27 cellular contexts compared by ENCODE assay signal in the genomic region with DNA sequence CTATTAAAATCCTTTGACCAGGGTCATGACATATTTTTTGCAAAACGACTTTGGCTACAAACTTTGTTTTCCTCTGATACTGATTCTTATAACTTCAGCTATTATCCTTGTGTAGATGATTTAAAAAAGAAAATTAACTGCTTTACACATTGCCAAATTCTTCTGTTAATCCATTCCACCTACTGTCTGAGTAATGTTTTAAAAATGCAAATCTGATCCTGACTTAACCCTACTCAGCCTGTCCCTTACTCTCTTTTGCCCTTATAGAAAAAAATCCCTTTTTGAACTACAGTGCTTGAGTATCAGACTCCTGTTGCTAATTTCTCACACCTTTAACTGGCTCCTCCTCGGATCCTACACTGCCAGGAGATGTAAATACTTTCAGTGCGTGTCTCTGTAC.
"Had no signal": no experiment of that assay in that cellular context is flagged by ENCODE, and none has a peak within 500 bp of the region (broad histone marks: within the 10 kb centered on the region; RNA-seq: fewer than 3 reads in every experiment).

No MANE protein-coding gene starts in this region.

- ATAC-seq: activated CD8-positive, alpha-beta T cell treated with anti-CD3 and anti-CD28 coated beads for 36 hours; activated naive CD4-positive, alpha-beta T cell treated with anti-CD3 and anti-CD28 coated beads, Interleukin-2, amount 50 U/mL, for 72 hours; body of pancreas; left cardiac atrium; left ventricle myocardium superior; right lobe of liver; stimulated activated memory B cell treated with anti-CD40 and anti-IgM and Interleukin-4, amounts not matched to agents 10 μg/mL and 1 μg/mL and 100 μg/mL, for 72 hours; stimulated activated naive CD8-positive, alpha-beta T cell treated with anti-CD3 and anti-CD28 coated beads, Interleukin-15, amount 100 ng/mL, for 72 hours; T-helper 17 cell had no signal

- H3K36me3 ChIP-seq: cardiac muscle cell, right lobe of liver, thyroid gland, upper lobe of left lung, vagina had no signal

- H3K27ac ChIP-seq: body of pancreas, cardiac muscle cell, coronary artery, dorsolateral prefrontal cortex, right lobe of liver, skin epidermis, thyroid gland, upper lobe of left lung, vagina had no signal

- H3K4me3 ChIP-seq: body of pancreas, cardiac muscle cell, coronary artery, dorsolateral prefrontal cortex, right lobe of liver, skin epidermis, thyroid gland, upper lobe of left lung, vagina had no signal

- H3K9me3 ChIP-seq: body of pancreas, right lobe of liver, thyroid gland, upper lobe of left lung, vagina had no signal

- DNase-seq: activated CD4-positive, alpha-beta T cell treated with anti-CD3 and anti-CD28 coated beads for 1 hour; activated CD4-positive, alpha-beta T cell treated with anti-CD3 and anti-CD28 coated beads, Interleukin-2, amount 10 ng/mL, durations not matched to agents 7 days and 5 days; activated CD8-positive, alpha-beta T cell treated with anti-CD3 and anti-CD28 coated beads for 36 hours; activated T-cell treated with anti-CD3 and anti-CD28 coated beads, Interleukin-2, amount 50 U/mL, for 48 hours; body of pancreas; cerebellar nuclear complex; dorsolateral prefrontal cortex; effector memory CD4-positive, alpha-beta T cell; hippocampal formation; left cardiac atrium; left ventricle myocardium superior; posterior cingulate gyrus; right lobe of liver; stimulated activated CD4-positive, alpha-beta T cell treated with anti-CD3 and anti-CD28 coated beads, Interleukin-4, amount 100 ng/mL, for 4 hours; stimulated activated CD8-positive, alpha-beta memory T cell treated with anti-CD3 and anti-CD28 coated beads, Interleukin-4, amount 100 ng/mL, for 48 hours; stimulated activated naive CD8-positive, alpha-beta T cell treated with anti-CD3 and anti-CD28 coated beads, Interleukin-15, amount 100 ng/mL, for 72 hours; substantia nigra; T-helper 17 cell; T1000; thyroid gland; upper lobe of left lung had no signal

- H3K4me1 ChIP-seq: right lobe of liver, thyroid gland, vagina had no signal

- H3K27me3 ChIP-seq: body of pancreas, dorsolateral prefrontal cortex, thyroid gland, upper lobe of left lung, vagina had no signal
